In genomic region chr5:107567901-107568671, GRCh38 we compare ENCODE assay signal across 11 cellular contexts.
DNase-seq lines count a peak whose midpoint lies in the region; ATAC-seq, FAIRE-seq and TF ChIP-seq lines count a peak whose summit lies in the region.
"Had no signal": no experiment of that assay in that cellular context is flagged by ENCODE, and none has a peak within 500 bp of the region (broad histone marks: within the 10 kb centered on the region; RNA-seq: fewer than 3 reads in every experiment).

No MANE protein-coding gene starts in this region.

- H3K9ac ChIP-seq in HepG2 (ENCODE audit: insufficient read depth, low read depth, low read length): no peak overlapping the region

- peak overlapping the region; percentile 57 for H3K27ac ChIP-seq in left ventricle myocardium inferior (replicated peaks)
- no peak overlapping the region for H3K27ac ChIP-seq in HepG2 (ENCODE audit: extremely low read length, insufficient read depth, low read length)

- H2AFZ ChIP-seq in HepG2 (ENCODE audit: low read length): no peak overlapping the region

- H3K9me3 ChIP-seq in left ventricle myocardium inferior (replicated peaks) (no peaks in the 10 kb centered on the region), HepG2 (ENCODE audit: low read length) (no peaks in the 10 kb centered on the region)

- no peaks in the 10 kb centered on the region for H3K36me3 ChIP-seq in left ventricle myocardium inferior
- H3K36me3 ChIP-seq in bronchial epithelial cell (ENCODE audit: control insufficient read depth, insufficient read depth, low read length): no peaks in the 10 kb centered on the region
- H3K36me3 ChIP-seq in HepG2 (replicated peaks in 1 of 2; ENCODE audit: control insufficient read depth in 1 of 2, insufficient read depth in 2 of 2, low read length in 2 of 2): no peaks in the 10 kb centered on the region

- no peaks in the 10 kb centered on the region for H3K79me2 ChIP-seq in HepG2 (ENCODE audit: insufficient read depth, low read length)

- POLR2A ChIA-PET in HepG2 (lab: Yijun Ruan, JAX): no interaction called here

- TF ChIP-seq RAD21 in HepG2 (CRISPR knock-in tag; IDR thresholded peaks at IDR 0.05): no peak

- intact Hi-C loops in left ventricle myocardium inferior (cut with micrococcal nuclease) (no loop called here), cardiac septum (cut with DNase I) (no loop called here), HepG2 (cut with micrococcal nuclease; ENCODE audit: unreplicated experiment) (no loop called here)

- peak; percentile 96 for FAIRE-seq in bronchial epithelial cell (lab: Jason Lieb, UNC)
- FAIRE-seq in HepG2 (lab: Jason Lieb, UNC): no peak

- TF ChIP-seq EP300 in HepG2 (IDR thresholded peaks at IDR 0.05; ENCODE audit: low read depth in 2 of 2, low read length in 2 of 2): no peak
- TF ChIP-seq EP300 in HepG2 (CRISPR knock-in tag; IDR thresholded peaks at IDR 0.05; ENCODE audit: borderline replicate concordance): no peak

- in situ Hi-C loops in HepG2 (cut with HindIII; ENCODE audit: extremely low pct_ligation_motif_present, low pct_unique_long_range_greater_than_20kb): no loop called here

- CTCF ChIA-PET in HepG2 (lab: Yijun Ruan, JAX; ENCODE audit: low intra/inter-chr PET ratio, low total read pairs): no interaction called here

- WGBS in HepG2 (ENCODE audit: low lambda C conversion rate): 1% methylated on average over 4 of the region's 4 CpGs

- H3K4me3 ChIP-seq in left ventricle myocardium inferior: no peak overlapping the region
- no peak overlapping the region for H3K4me3 ChIP-seq in bronchial epithelial cell (ENCODE audit: low read depth, low read length)
- H3K4me3 ChIP-seq in HepG2 (replicated peaks in 1 of 3; ENCODE audit: insufficient read depth in 1 of 3, low read depth in 2 of 3, low read length in 3 of 3): no peak overlapping the region

- TF ChIP-seq POLR2A in HepG2 (IDR thresholded peaks at IDR 0.05; ENCODE audit: insufficient read depth in 1 of 2, low read depth in 2 of 2, low read length in 2 of 2): no peak

- ATAC-seq in HepG2 (no peak), HG03439 (IDR thresholded peaks at IDR 0.05; ENCODE audit: unreplicated experiment) (no peak)

- TF ChIP-seq CTCF in left ventricle myocardium inferior (IDR thresholded peaks at IDR 0.05; ENCODE audit: borderline replicate concordance) (no peak), bronchial epithelial cell (IDR thresholded peaks at IDR 0.05; ENCODE audit: insufficient read depth, low read length, severe bottlenecking) (no peak), HepG2 (CRISPR knock-in tag; IDR thresholded peaks at IDR 0.05) (no peak)

- H4K20me1 ChIP-seq in HepG2 (ENCODE audit: insufficient read depth, low read length): no peaks in the 10 kb centered on the region

- H3K27me3 ChIP-seq in left ventricle myocardium inferior (ENCODE audit: low read depth) (no peaks in the 10 kb centered on the region), bronchial epithelial cell (ENCODE audit: control insufficient read depth, insufficient read depth, low read length) (no peaks in the 10 kb centered on the region), HepG2 (ENCODE audit: control insufficient read depth in 1 of 2, insufficient read depth in 2 of 2, low read length in 2 of 2) (no peaks in the 10 kb centered on the region; a peak in 1 of 5 replicates)

- H3K4me1 ChIP-seq in left ventricle myocardium inferior (peaks cover 63% of the 10 kb centered on the region), HepG2 (ENCODE audit: insufficient read depth, low read length) (peaks cover 18% of the 10 kb centered on the region)

- no TSS peak for BruUV-seq in HepG2 (replicated peaks; lab: Mats Ljungman, UMichigan)

- DNase-seq in left ventricle myocardium inferior (no peak), cardiac septum (ENCODE audit: low spot score) (no peak), NCI-H446 (lab: John Stamatoyannopoulos, UW) (peak; percentile 57 to 88), bronchial epithelial cell (ENCODE audit: low read depth) (peak; percentile 85), HepG2 (ENCODE audit: low spot score) (no peak)
- DNase-seq in activated CD4-positive, alpha-beta T cell treated with anti-CD3 and anti-CD28 coated beads, Interleukin-2, amount 50 U/mL, for 1 hour: no peak
- DNase-seq in activated naive CD4-positive, alpha-beta T cell (lab: John Stamatoyannopoulos, UW): no peak
- DNase-seq: activated CD4-positive, alpha-beta memory T cell treated with anti-CD3 and anti-CD28 coated beads, Interleukin-2, amount 10 ng/mL, durations not matched to agents 7 days and 5 days; kidney glomerular epithelial cell; RPMI8226 had no signal

- H3K4me2 ChIP-seq in HepG2 (ENCODE audit: low read depth, low read length): no peak overlapping the region

TF ChIP-seq in HepG2, 621 proteins besides CTCF, POLR2A, EP300 and RAD21:
- TF ChIP-seq, protein P1, sequence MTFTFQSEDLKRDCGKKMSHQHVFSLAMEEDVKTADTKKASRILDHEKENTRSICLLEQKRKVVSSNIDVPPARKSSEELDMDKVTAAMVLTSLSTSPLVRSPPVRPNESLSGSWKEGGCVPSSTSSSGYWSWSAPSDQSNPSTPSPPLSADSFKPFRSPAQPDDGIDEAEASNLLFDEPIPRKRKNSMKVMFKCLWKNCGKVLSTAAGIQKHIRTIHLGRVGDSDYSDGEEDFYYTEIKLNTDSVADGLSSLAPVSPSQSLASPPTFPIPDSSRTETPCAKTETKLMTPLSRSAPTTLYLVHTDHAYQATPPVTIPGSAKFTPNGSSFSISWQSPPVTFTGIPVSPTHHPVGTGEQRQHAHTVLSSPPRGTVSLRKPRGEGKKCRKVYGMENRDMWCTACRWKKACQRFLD (CRISPR knock-in tag; IDR thresholded peaks at IDR 0.05; ENCODE audit: borderline replicate concordance): no peak
- TF ChIP-seq, protein P2, sequence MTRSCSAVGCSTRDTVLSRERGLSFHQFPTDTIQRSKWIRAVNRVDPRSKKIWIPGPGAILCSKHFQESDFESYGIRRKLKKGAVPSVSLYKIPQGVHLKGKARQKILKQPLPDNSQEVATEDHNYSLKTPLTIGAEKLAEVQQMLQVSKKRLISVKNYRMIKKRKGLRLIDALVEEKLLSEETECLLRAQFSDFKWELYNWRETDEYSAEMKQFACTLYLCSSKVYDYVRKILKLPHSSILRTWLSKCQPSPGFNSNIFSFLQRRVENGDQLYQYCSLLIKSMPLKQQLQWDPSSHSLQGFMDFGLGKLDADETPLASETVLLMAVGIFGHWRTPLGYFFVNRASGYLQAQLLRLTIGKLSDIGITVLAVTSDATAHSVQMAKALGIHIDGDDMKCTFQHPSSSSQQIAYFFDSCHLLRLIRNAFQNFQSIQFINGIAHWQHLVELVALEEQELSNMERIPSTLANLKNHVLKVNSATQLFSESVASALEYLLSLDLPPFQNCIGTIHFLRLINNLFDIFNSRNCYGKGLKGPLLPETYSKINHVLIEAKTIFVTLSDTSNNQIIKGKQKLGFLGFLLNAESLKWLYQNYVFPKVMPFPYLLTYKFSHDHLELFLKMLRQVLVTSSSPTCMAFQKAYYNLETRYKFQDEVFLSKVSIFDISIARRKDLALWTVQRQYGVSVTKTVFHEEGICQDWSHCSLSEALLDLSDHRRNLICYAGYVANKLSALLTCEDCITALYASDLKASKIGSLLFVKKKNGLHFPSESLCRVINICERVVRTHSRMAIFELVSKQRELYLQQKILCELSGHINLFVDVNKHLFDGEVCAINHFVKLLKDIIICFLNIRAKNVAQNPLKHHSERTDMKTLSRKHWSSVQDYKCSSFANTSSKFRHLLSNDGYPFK (CRISPR knock-in tag; IDR thresholded peaks at IDR 0.05; ENCODE audit: borderline replicate concordance): no peak

Comparison
In these comparisons a context has a peak if more than half of its experiments do, and no peak if none do; other contexts are left out.
1. DNase-seq: peak in NCI-H446 (2 of 2) and bronchial epithelial cell (single experiment); none in left ventricle myocardium inferior (single experiment), cardiac septum (single experiment), HepG2 (single experiment), activated CD4-positive, alpha-beta T cell treated with anti-CD3 and anti-CD28 coated beads, Interleukin-2, amount 50 U/mL, for 1 hour (single experiment) and activated naive CD4-positive, alpha-beta T cell (0 of 4).